In the genomic region with DNA sequence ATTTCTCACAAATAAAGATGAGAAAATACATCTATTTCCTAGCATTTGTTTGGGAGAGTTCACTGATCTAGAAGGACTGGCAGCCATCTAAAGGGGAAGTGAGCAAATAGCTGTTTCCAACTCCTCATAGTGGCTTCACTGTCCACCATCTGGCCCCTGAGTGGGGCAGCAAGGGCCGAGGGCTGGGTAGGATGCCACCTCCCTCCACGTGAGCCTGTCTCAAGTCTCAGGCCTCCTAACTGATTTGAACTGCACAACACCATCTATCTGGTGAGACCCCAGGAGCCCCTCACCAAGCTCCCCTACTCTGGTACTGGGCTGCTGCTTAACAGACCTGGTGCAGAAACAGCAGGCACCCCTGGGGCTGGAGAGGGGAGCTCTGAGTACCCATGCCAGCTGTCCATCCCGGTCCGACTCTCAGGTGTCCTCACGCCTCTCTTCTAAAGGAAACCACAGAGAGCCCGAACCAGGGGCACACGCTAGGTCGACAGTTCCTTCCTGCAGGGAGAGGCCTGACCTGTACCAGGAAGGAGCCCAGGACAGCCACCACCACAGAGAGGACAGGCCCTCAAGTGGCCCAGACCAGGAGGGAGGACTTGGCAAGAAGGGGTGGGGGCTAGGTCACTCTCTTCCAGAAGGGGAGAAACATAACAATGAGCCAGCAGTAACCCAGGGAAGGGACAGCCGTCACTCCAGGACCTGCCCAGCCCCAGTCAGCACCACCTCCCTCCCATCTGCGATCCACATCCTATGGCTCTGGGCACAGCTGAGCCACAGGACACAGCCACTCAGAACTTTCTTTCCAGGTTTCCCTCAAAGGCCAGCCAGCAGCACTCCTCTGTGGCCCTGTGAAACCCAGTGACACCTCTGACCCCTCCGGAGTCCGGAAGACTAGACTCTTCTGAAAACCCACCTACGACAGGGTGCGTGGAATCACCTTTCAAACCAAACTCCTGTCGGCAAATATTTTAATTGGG, we compare ENCODE assay signal across 9 cellular contexts. TPM values are rescaled to one million over a fixed set of nuclear protein-coding genes. Genes with fewer than 3 reads are reported as not detected.
DNase-seq lines count a peak whose midpoint lies in the region; ATAC-seq, FAIRE-seq and TF ChIP-seq lines count a peak whose summit lies in the region.
"Had no signal": no experiment of that assay in that cellular context is flagged by ENCODE, and none has a peak within 500 bp of the region (broad histone marks: within the 10 kb centered on the region; RNA-seq: fewer than 3 reads in every experiment).

No MANE protein-coding gene starts in this region.

- H3K4me3 ChIP-seq in GM23338 (peak overlapping the region; percentile 44), skeletal muscle tissue (ENCODE audit: low read length in 3 of 3) (peak overlapping the region; percentile 56 to 58 (median 58))

- H3K36me3 ChIP-seq in GM23338 (ENCODE audit: insufficient read depth) (no peaks in the 10 kb centered on the region), skeletal muscle tissue (ENCODE audit: control insufficient read depth in 3 of 3, insufficient read depth in 3 of 3, low read length in 3 of 3) (no peaks in the 10 kb centered on the region)

- no peak for FAIRE-seq in HTR-8/SVneo (lab: Jason Lieb, UNC)
- FAIRE-seq: colon had no signal

- peaks cover 70% of the 10 kb centered on the region for H3K4me1 Mint-ChIP-seq in GM23338

- peaks cover 98% of the 10 kb centered on the region for H3K79me2 ChIP-seq in GM23338 (replicated peaks; ENCODE audit: insufficient read depth)

- H3K9ac ChIP-seq in skeletal muscle tissue (ENCODE audit: low read depth in 1 of 3, low read length in 3 of 3), result peak overlapping the region; percentile 58 to 65 (median 64)

- peak overlapping the region; percentile 48 for H3K4me3 Mint-ChIP-seq in GM23338

- TF ChIP-seq CTCF in GM23338 (conservative IDR thresholded peaks at IDR 0.05; ENCODE audit: low read depth in 2 of 2), result no peak

- H3K4me2 ChIP-seq in GM23338, result peak overlapping the region; percentile 81

- peaks cover 21% of the 10 kb centered on the region for H4K20me1 ChIP-seq in GM23338 (replicated peaks; ENCODE audit: insufficient read depth)

- no peaks in the 10 kb centered on the region; the same call in 1 of the 3 replicates for H3K36me3 Mint-ChIP-seq in GM23338 (ENCODE audit: low read depth)

- no peaks in the 10 kb centered on the region for H3K9me3 ChIP-seq in skeletal muscle tissue (ENCODE audit: control insufficient read depth in 3 of 3, low read length in 3 of 3)

- no peaks in the 10 kb centered on the region for H3K9me3 Mint-ChIP-seq in GM23338

- ATAC-seq in GM23338 (no peak; the same call in 2 of the 3 replicates), GM18505 (IDR thresholded peaks at IDR 0.05; ENCODE audit: unreplicated experiment) (no peak), HG02884 (IDR thresholded peaks at IDR 0.05; ENCODE audit: unreplicated experiment) (no peak)

- DNase-seq in GM23338 (ENCODE audit: low spot score), result peak; percentile 22
- DNase-seq in RPMI8226, result peak; percentile 34
- DNase-seq in epithelial cell of prostate (ENCODE audit: low read depth, low spot score), result no peak
- no peak for DNase-seq in effector CD4-positive, alpha-beta T cell
- no peak for DNase-seq in HTR-8/SVneo (ENCODE audit: insufficient read length, low spot score)

- H2AFZ ChIP-seq in GM23338, result no peak overlapping the region

- H3K4me1 ChIP-seq in GM23338 (ENCODE audit: insufficient read depth) (peaks cover 48% of the 10 kb centered on the region), skeletal muscle tissue (ENCODE audit: control insufficient read depth in 3 of 3, insufficient read depth in 3 of 3, low read length in 3 of 3) (peaks cover 90 to 97% (median 96%) of the 10 kb centered on the region in 3 donors)

- H3K27ac ChIP-seq in GM23338 (ENCODE audit: low read depth), result peak overlapping the region; percentile 76; the same call in 1 of the 2 replicates
- peak overlapping the region; percentile 50 for H3K27ac ChIP-seq in epithelial cell of prostate
- H3K27ac ChIP-seq in skeletal muscle tissue (ENCODE audit: low read depth, low read length), result peak overlapping the region; percentile 88

- H3K9me2 ChIP-seq in GM23338 (ENCODE audit: insufficient read depth), result no peaks in the 10 kb centered on the region

- no peak for TF ChIP-seq POLR2A in GM18505 (IDR thresholded peaks at IDR 0.05; ENCODE audit: borderline replicate concordance, extremely low read depth, insufficient read depth, insufficient read length)

- peaks cover 2% of the 10 kb centered on the region for H3K27me3 Mint-ChIP-seq in GM23338 (ENCODE audit: insufficient read depth, low read depth, poor library complexity)

- H3K27ac Mint-ChIP-seq in GM23338, result peak overlapping the region; percentile 95

- no peaks in the 10 kb centered on the region for H3K27me3 ChIP-seq in GM23338 (ENCODE audit: insufficient read depth)
- no peaks in the 10 kb centered on the region for H3K27me3 ChIP-seq in skeletal muscle tissue (ENCODE audit: control insufficient read depth in 3 of 3, insufficient read depth in 3 of 3, low read length in 3 of 3)

- H3F3A ChIP-seq in GM23338 (replicated peaks; ENCODE audit: low read depth), result peaks cover 10% of the 10 kb centered on the region; the same call in 1 of the 2 replicates

TF ChIP-seq in GM23338, 12 proteins besides CTCF, POLR2A, EP300 and RAD21:
- TF ChIP-seq EZH2 (IDR thresholded peaks at IDR 0.05; ENCODE audit: low read depth, unreplicated experiment), result no peak
TF ChIP-seq in GM23338: peak in this region for 0.

RNA-seq across cellular contexts. Expression of gene SLC35E1, which starts 12.9 kb away (rescaled TPM):
- total RNA-seq in GM23338 (2014; rRNA removed; shearing (Covaris generic)), result 24.1 and 30.3 TPM in 2 replicates
- polyA plus RNA-seq in GM23338 (2016; fragmentation: Nextera tagmentation; extraction: Ambion mirVana), result 16.2 and 17.0 TPM in 2 replicates
- 16.2 TPM for total RNA-seq in skeletal muscle tissue

RNA-seq across cellular contexts. Expression of gene CHERP, which starts 42.9 kb away (rescaled TPM):
- 31.0 and 31.6 TPM in 2 replicates for total RNA-seq in GM23338 (2014; rRNA removed; shearing (Covaris generic))
- 37.5 and 41.2 TPM in 2 replicates for polyA plus RNA-seq in GM23338 (2016; fragmentation: Nextera tagmentation; extraction: Ambion mirVana)
- total RNA-seq in skeletal muscle tissue, result 7.3 TPM

RNA-seq across cellular contexts. Expression of gene MED26, which starts 42.9 kb away (rescaled TPM):
- 13.1 and 15.4 TPM in 2 replicates for total RNA-seq in GM23338 (2014; rRNA removed; shearing (Covaris generic))
- 7.4 and 8.6 TPM in 2 replicates for polyA plus RNA-seq in GM23338 (2016; fragmentation: Nextera tagmentation; extraction: Ambion mirVana)
- total RNA-seq in skeletal muscle tissue, result 2.6 TPM

Comparison
In these comparisons a context has a peak if more than half of its experiments do, and no peak if none do; other contexts are left out.
1. DNase-seq: peak in GM23338 (single experiment) and RPMI8226 (single experiment); none in epithelial cell of prostate (single experiment), effector CD4-positive, alpha-beta T cell (single experiment) and HTR-8/SVneo (single experiment).
2. Peak in every context shown above with its lines, with median percentiles within 50 percentile points of each other: H3K27ac ChIP-seq.